ENCODE assay signal across 38 cellular contexts in the genomic region with DNA sequence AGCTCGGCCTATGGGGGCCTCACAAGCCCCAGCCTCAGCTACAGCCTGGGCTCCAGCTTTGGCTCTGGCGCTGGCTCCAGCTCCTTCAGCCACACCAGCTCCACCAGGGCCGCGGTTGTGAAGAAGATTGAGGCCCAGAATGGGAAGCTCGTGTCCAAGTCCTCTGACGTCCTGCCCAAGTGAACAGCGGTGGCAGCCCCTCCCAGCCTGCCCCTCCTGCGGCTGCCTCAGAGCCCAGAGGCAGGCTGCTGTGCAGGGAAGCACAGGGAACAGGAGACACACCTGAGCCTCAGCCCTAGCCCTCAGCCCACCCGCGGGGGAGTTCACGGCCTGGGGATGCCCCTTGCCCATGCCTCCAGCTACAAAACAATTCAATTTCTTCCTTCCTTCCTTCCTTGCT.
"Had no signal": no experiment of that assay in that cellular context is flagged by ENCODE, and none has a peak within 500 bp of the region (broad histone marks: within the 10 kb centered on the region; RNA-seq: fewer than 3 reads in every experiment).

No MANE protein-coding gene starts in this region.

- H3K9me3 ChIP-seq: ascending aorta, body of pancreas had no signal

- H3K4me1 ChIP-seq: adrenal gland, ascending aorta, body of pancreas, breast epithelium had no signal

- H3K27me3 Mint-ChIP-seq: activated naive CD4-positive, alpha-beta T cell treated with anti-CD3 and anti-CD28 coated beads, Interleukin-2, amount 10 ng/mL, durations not matched to agents 7 days and 5 days; activated naive CD8-positive, alpha-beta T cell; activated naive CD8-positive, alpha-beta T cell treated with anti-CD3 and anti-CD28 coated beads for 36 hours; activated naive CD8-positive, alpha-beta T cell treated with anti-CD3 and anti-CD28 coated beads, Interleukin-2, amount 10 ng/mL, durations not matched to agents 7 days and 5 days; activated naive CD8-positive, alpha-beta T cell treated with anti-CD3 and anti-CD28 coated beads, Interleukin-2, amount 50 U/mL, for 24 hours; activated T-helper 17 cell treated with anti-CD3 and anti-CD28 coated beads, Interleukin-2, amount 50 U/mL, for 72 hours; brain had no signal

- ATAC-seq: activated naive CD4-positive, alpha-beta T cell treated with anti-CD3 and anti-CD28 coated beads, Interleukin-2, amount 50 U/mL, for 72 hours; activated naive CD8-positive, alpha-beta T cell treated with anti-CD3 and anti-CD28 coated beads, Interleukin-2, amount 50 U/mL, for 24 hours; activated T-cell treated with anti-CD3 and anti-CD28 coated beads, Interleukin-2, amount 50 U/mL, for 4 hours; activated T-cell treated with anti-CD3 and anti-CD28 coated beads, Interleukin-2, amount 50 U/mL, for 72 hours; activated T-helper 17 cell treated with anti-CD3 and anti-CD28 coated beads, Interleukin-2, amount 50 U/mL, for 72 hours; body of pancreas had no signal

- H3K27ac ChIP-seq: adrenal gland, ascending aorta, body of pancreas, brain microvascular endothelial cell, breast epithelium, cardiac muscle cell had no signal

- DNase-seq: activated effector memory CD4-positive, alpha-beta T cell treated with anti-CD3 and anti-CD28 coated beads, Interleukin-2, amount 50 U/mL, for 16 hours; activated effector memory CD4-positive, alpha-beta T cell treated with Interleukin-2 at 50 U/mL for 16 hours; activated gamma-delta T cell; activated gamma-delta T cell treated with Interleukin-2 at 50 U/mL for 16 hours; activated naive CD4-positive, alpha-beta T cell; activated naive CD4-positive, alpha-beta T cell treated with anti-CD3 and anti-CD28 coated beads for 36 hours; activated naive CD4-positive, alpha-beta T cell treated with anti-CD3 and anti-CD28 coated beads, Interleukin-2, amount 10 ng/mL, durations not matched to agents 7 days and 5 days; activated naive CD4-positive, alpha-beta T cell treated with anti-CD3 and anti-CD28 coated beads, Interleukin-2, amount 50 U/mL, for 16 hours; activated naive CD4-positive, alpha-beta T cell treated with Interleukin-2 at 50 U/mL for 16 hours; activated naive CD8-positive, alpha-beta T cell treated with anti-CD3 and anti-CD28 coated beads for 36 hours; activated naive CD8-positive, alpha-beta T cell treated with anti-CD3 and anti-CD28 coated beads, Interleukin-2, amount 10 ng/mL, durations not matched to agents 7 days and 5 days; activated naive CD8-positive, alpha-beta T cell treated with anti-CD3 and anti-CD28 coated beads, Interleukin-2, amount 50 U/mL, for 24 hours; activated T-cell treated with anti-CD3 and anti-CD28 coated beads, Interleukin-2, amount 50 U/mL, for 1 hour; activated T-cell treated with anti-CD3 and anti-CD28 coated beads, Interleukin-2, amount 50 U/mL, for 24 hours; activated T-cell treated with anti-CD3 and anti-CD28 coated beads, Interleukin-2, amount 50 U/mL, for 4 hours; activated T-cell treated with anti-CD3 and anti-CD28 coated beads, Interleukin-2, amount 50 U/mL, for 48 hours; activated T-cell treated with anti-CD3 and anti-CD28 coated beads, Interleukin-2, amount 50 U/mL, for 72 hours; adrenal gland; amniotic stem cell; amygdala; anterior cingulate cortex; aorta; body of pancreas; brain microvascular endothelial cell; caudate nucleus; central memory CD4-positive, alpha-beta T cell; cerebellar nuclear complex had no signal

- H3K4me1 Mint-ChIP-seq: activated naive CD4-positive, alpha-beta T cell treated with anti-CD3 and anti-CD28 coated beads, Interleukin-2, amount 10 ng/mL, durations not matched to agents 7 days and 5 days; activated naive CD4-positive, alpha-beta T cell treated with anti-CD3 and anti-CD28 coated beads, Interleukin-2, amount 50 U/mL, for 24 hours; activated naive CD8-positive, alpha-beta T cell treated with anti-CD3 and anti-CD28 coated beads for 36 hours; activated naive CD8-positive, alpha-beta T cell treated with anti-CD3 and anti-CD28 coated beads, Interleukin-2, amount 10 ng/mL, durations not matched to agents 7 days and 5 days; activated naive CD8-positive, alpha-beta T cell treated with anti-CD3 and anti-CD28 coated beads, Interleukin-2, amount 50 U/mL, for 24 hours; activated T-helper 17 cell treated with anti-CD3 and anti-CD28 coated beads, Interleukin-2, amount 50 U/mL, for 72 hours; brain; central memory CD8-positive, alpha-beta T cell had no signal

- H3K4me3 ChIP-seq: adrenal gland, ascending aorta, body of pancreas, breast epithelium, cardiac muscle cell had no signal

- H3K4me3 Mint-ChIP-seq: activated naive CD4-positive, alpha-beta T cell treated with anti-CD3 and anti-CD28 coated beads for 36 hours; activated naive CD4-positive, alpha-beta T cell treated with anti-CD3 and anti-CD28 coated beads, Interleukin-2, amount 10 ng/mL, durations not matched to agents 7 days and 5 days; activated naive CD4-positive, alpha-beta T cell treated with anti-CD3 and anti-CD28 coated beads, Interleukin-2, amount 50 U/mL, for 24 hours; activated naive CD8-positive, alpha-beta T cell; activated naive CD8-positive, alpha-beta T cell treated with anti-CD3 and anti-CD28 coated beads for 36 hours; activated naive CD8-positive, alpha-beta T cell treated with anti-CD3 and anti-CD28 coated beads, Interleukin-2, amount 10 ng/mL, durations not matched to agents 7 days and 5 days; activated naive CD8-positive, alpha-beta T cell treated with anti-CD3 and anti-CD28 coated beads, Interleukin-2, amount 50 U/mL, for 24 hours; activated T-cell treated with anti-CD3 and anti-CD28 coated beads, Interleukin-2, amount 50 U/mL, for 24 hours; activated T-cell treated with anti-CD3 and anti-CD28 coated beads, Interleukin-2, amount 50 U/mL, for 4 hours; activated T-cell treated with anti-CD3 and anti-CD28 coated beads, Interleukin-2, amount 50 U/mL, for 72 hours; activated T-helper 1 cell treated with anti-CD3 and anti-CD28 coated beads, Interleukin-12 subunit alpha, Interleukin-12 subunit beta, Interleukin-2, Interleukin-4 antibody, amounts not matched to agents 30 ng/mL and 10 ng/mL and 1 ng/mL, durations not matched to agents 14 hours and 24 hours and 36 hours; activated T-helper 17 cell treated with anti-CD3 and anti-CD28 coated beads, Interleukin-2, amount 50 U/mL, for 72 hours; brain; central memory CD8-positive, alpha-beta T cell had no signal

- H3K36me3 Mint-ChIP-seq: activated naive CD4-positive, alpha-beta T cell treated with anti-CD3 and anti-CD28 coated beads, Interleukin-2, amount 10 ng/mL, durations not matched to agents 7 days and 5 days; activated naive CD4-positive, alpha-beta T cell treated with anti-CD3 and anti-CD28 coated beads, Interleukin-2, amount 50 U/mL, for 24 hours; activated naive CD8-positive, alpha-beta T cell treated with anti-CD3 and anti-CD28 coated beads for 36 hours; activated naive CD8-positive, alpha-beta T cell treated with anti-CD3 and anti-CD28 coated beads, Interleukin-2, amount 10 ng/mL, durations not matched to agents 7 days and 5 days; brain had no signal

- H3K9me3 Mint-ChIP-seq: activated T-helper 17 cell treated with anti-CD3 and anti-CD28 coated beads, Interleukin-2, amount 50 U/mL, for 72 hours had no signal

- H3K27me3 ChIP-seq: ascending aorta, body of pancreas, brain microvascular endothelial cell, cardiac muscle cell had no signal

- H3K27ac Mint-ChIP-seq: activated naive CD4-positive, alpha-beta T cell treated with anti-CD3 and anti-CD28 coated beads for 36 hours; activated naive CD4-positive, alpha-beta T cell treated with anti-CD3 and anti-CD28 coated beads, Interleukin-2, amount 10 ng/mL, durations not matched to agents 7 days and 5 days; activated naive CD4-positive, alpha-beta T cell treated with anti-CD3 and anti-CD28 coated beads, Interleukin-2, amount 50 U/mL, for 24 hours; activated naive CD4-positive, alpha-beta T cell treated with anti-CD3 and anti-CD28 coated beads, Interleukin-2, amount 50 U/mL, for 72 hours; activated naive CD8-positive, alpha-beta T cell; activated naive CD8-positive, alpha-beta T cell treated with anti-CD3 and anti-CD28 coated beads for 36 hours; activated naive CD8-positive, alpha-beta T cell treated with anti-CD3 and anti-CD28 coated beads, Interleukin-2, amount 10 ng/mL, durations not matched to agents 7 days and 5 days; activated naive CD8-positive, alpha-beta T cell treated with anti-CD3 and anti-CD28 coated beads, Interleukin-2, amount 50 U/mL, for 24 hours; activated T-cell treated with anti-CD3 and anti-CD28 coated beads, Interleukin-2, amount 50 U/mL, for 24 hours; activated T-cell treated with anti-CD3 and anti-CD28 coated beads, Interleukin-2, amount 50 U/mL, for 72 hours; activated T-helper 1 cell treated with anti-CD3 and anti-CD28 coated beads, Interleukin-12 subunit alpha, Interleukin-12 subunit beta, Interleukin-2, Interleukin-4 antibody, amounts not matched to agents 30 ng/mL and 10 ng/mL and 1 ng/mL, durations not matched to agents 14 hours and 24 hours and 36 hours; activated T-helper 17 cell treated with anti-CD3 and anti-CD28 coated beads, Interleukin-2, amount 50 U/mL, for 72 hours; activated T-helper 2 cell treated with anti-CD3 and anti-CD28 coated beads, Interferon-gamma antibody, Interleukin-2, Interleukin-4, amounts not matched to agents 10 μg/mL and 5 μg/mL and 100 μg/mL, durations not matched to agents 14 hours and 24 hours and 36 hours; brain had no signal

- H3K36me3 ChIP-seq: adrenal gland, ascending aorta, brain microvascular endothelial cell, breast epithelium, cardiac muscle cell had no signal
